In the genomic region with DNA sequence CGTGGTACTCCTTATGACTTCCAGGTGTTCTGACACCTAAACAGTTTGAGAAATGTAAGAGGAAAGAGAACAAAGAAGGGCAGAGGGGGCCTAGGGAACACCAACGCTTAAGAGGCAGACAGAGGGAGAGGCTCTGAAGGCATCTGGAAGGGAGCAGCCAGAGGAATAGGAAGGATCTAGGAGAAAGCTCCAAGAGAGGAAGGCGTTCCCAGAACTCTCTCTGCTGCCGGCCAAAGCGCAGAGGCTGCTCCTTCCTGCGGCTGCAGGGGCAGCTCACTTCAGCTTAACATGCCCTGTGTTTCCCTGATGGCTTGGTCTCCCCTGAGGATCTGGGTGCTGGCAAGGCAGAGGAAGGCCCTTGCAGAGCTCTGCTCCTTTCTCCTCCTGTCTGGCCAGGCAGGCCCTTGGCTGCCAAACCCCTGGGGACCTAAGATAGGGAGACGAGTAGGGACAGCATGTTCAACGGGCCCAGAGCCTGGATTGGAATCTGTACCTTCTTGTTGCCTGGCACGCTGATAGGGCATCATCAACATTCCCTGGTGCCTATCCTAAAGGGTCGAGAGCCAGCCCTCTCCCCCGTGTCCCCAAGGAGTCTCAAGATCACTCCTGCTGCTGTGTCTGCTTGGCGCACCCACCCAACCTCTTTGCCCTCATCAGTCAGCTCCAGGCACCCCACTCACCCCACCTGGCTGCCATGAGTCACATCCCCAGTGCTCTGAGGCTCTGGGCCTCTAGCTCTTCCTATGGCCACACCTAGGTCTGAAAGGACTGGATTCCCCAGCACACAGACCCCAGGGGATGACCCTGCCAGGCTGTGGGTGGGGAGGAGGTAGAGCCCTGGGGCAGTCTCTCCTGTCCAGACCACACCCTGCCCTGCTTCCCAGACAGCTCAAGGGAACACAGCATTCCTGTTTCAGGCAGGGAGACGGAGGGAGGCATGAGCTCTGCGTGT, we compare ENCODE assay signal across 10 cellular contexts. TPM values are rescaled to one million over a fixed set of nuclear protein-coding genes. Genes with fewer than 3 reads are reported as not detected.
DNase-seq lines count a peak whose midpoint lies in the region; ATAC-seq and TF ChIP-seq lines count a peak whose summit lies in the region.
"Had no signal": no experiment of that assay in that cellular context is flagged by ENCODE, and none has a peak within 500 bp of the region (broad histone marks: within the 10 kb centered on the region; RNA-seq: fewer than 3 reads in every experiment).

No MANE protein-coding gene starts in this region.

- H3K27ac Mint-ChIP-seq in stimulated activated naive CD8-positive, alpha-beta T cell treated with anti-CD3 and anti-CD28 coated beads, Interleukin-15, amount 100 ng/mL, for 72 hours: no peak overlapping the region

- peak overlapping the region; percentile 59 for H3K27ac ChIP-seq in osteoblast (ENCODE audit: low read depth, low read length)

- H3K36me3 ChIP-seq in osteoblast (ENCODE audit: insufficient read depth, low read length): peaks cover 27% of the 10 kb centered on the region

- peaks cover 2% of the 10 kb centered on the region for H3K4me1 Mint-ChIP-seq in stimulated activated naive CD8-positive, alpha-beta T cell treated with anti-CD3 and anti-CD28 coated beads, Interleukin-15, amount 100 ng/mL, for 72 hours

- no peak overlapping the region for H3K4me2 ChIP-seq in osteoblast (ENCODE audit: insufficient read depth, low read length)

- peaks cover 86% of the 10 kb centered on the region for H3K79me2 ChIP-seq in osteoblast (ENCODE audit: insufficient read depth, low read length)

- no peak for TF ChIP-seq CTCF in fibroblast of mammary gland (conservative IDR thresholded peaks at IDR 0.05; ENCODE audit: control insufficient read depth, insufficient read depth, low read depth, low read length)
- TF ChIP-seq CTCF in osteoblast (IDR thresholded peaks at IDR 0.05; ENCODE audit: extremely low read depth, low read depth, low read length): no peak

- H3K9me3 ChIP-seq in osteoblast (ENCODE audit: low read depth, low read length): no peaks in the 10 kb centered on the region

- peaks cover 66% of the 10 kb centered on the region for H3K4me1 ChIP-seq in osteoblast (ENCODE audit: insufficient read depth, low read length)

- no peak overlapping the region for H2AFZ ChIP-seq in osteoblast (ENCODE audit: low read length)

- H3K27me3 Mint-ChIP-seq in stimulated activated naive CD8-positive, alpha-beta T cell treated with anti-CD3 and anti-CD28 coated beads, Interleukin-15, amount 100 ng/mL, for 72 hours: peaks cover 30% of the 10 kb centered on the region

- H4K20me1 ChIP-seq in osteoblast (ENCODE audit: insufficient read depth, low read length): no peaks in the 10 kb centered on the region

- no peak overlapping the region for H3K4me3 Mint-ChIP-seq in stimulated activated naive CD8-positive, alpha-beta T cell treated with anti-CD3 and anti-CD28 coated beads, Interleukin-15, amount 100 ng/mL, for 72 hours

- H3K9me3 Mint-ChIP-seq in stimulated activated naive CD8-positive, alpha-beta T cell treated with anti-CD3 and anti-CD28 coated beads, Interleukin-15, amount 100 ng/mL, for 72 hours: no peaks in the 10 kb centered on the region

- H3K27me3 ChIP-seq in osteoblast (ENCODE audit: insufficient read depth, low read length): no peaks in the 10 kb centered on the region

- peak; percentile 31 for ATAC-seq in stimulated activated naive CD8-positive, alpha-beta T cell treated with anti-CD3 and anti-CD28 coated beads, Interleukin-15, amount 100 ng/mL, for 72 hours
- ATAC-seq in stimulated activated naive CD8-positive, alpha-beta T cell treated with anti-CD3 and anti-CD28 coated beads, Interleukin-15, Interleukin-2, amounts not matched to agents 100 U/mL and 50 U/mL, for 24 hours: no peak

- H3K4me3 ChIP-seq in fibroblast of mammary gland (ENCODE audit: control insufficient read depth, low read depth, low read length): no peak overlapping the region
- no peak overlapping the region for H3K4me3 ChIP-seq in osteoblast (ENCODE audit: insufficient read depth, low read length)
- H3K4me3 ChIP-seq: lung had no signal

- no peak for DNase-seq in stimulated activated naive CD8-positive, alpha-beta T cell treated with anti-CD3 and anti-CD28 coated beads, Interleukin-15, amount 100 ng/mL, for 72 hours
- no peak for DNase-seq in stimulated activated naive CD8-positive, alpha-beta T cell treated with anti-CD3 and anti-CD28 coated beads, Interleukin-15, Interleukin-2, amounts not matched to agents 100 U/mL and 50 U/mL, for 24 hours
- DNase-seq in fibroblast of mammary gland (ENCODE audit: low read depth) (peak; percentile 50), osteoblast (ENCODE audit: insufficient read length, low spot score, missing footprints) (peak; percentile 58), pons (ENCODE audit: low spot score) (no peak), nucleus accumbens (lab: John Stamatoyannopoulos, UW) (no peak), putamen (ENCODE audit: low spot score) (no peak), CD1c-positive myeloid dendritic cell (ENCODE audit: extremely low spot score) (no peak)
- DNase-seq: retina had no signal

RNA-seq across cellular contexts. Expression of a gene that starts 45.6 kb away (rescaled TPM):
- 493 and 546 TPM in 2 replicates for total RNA-seq in osteoblast

Comparison
In these comparisons a context has a peak if more than half of its experiments do, and no peak if none do; other contexts are left out.
1. DNase-seq: peak in fibroblast of mammary gland (single experiment) and osteoblast (single experiment); none in stimulated activated naive CD8-positive, alpha-beta T cell treated with anti-CD3 and anti-CD28 coated beads, Interleukin-15, amount 100 ng/mL, for 72 hours (0 of 2), stimulated activated naive CD8-positive, alpha-beta T cell treated with anti-CD3 and anti-CD28 coated beads, Interleukin-15, Interleukin-2, amounts not matched to agents 100 U/mL and 50 U/mL, for 24 hours (single experiment), pons (single experiment), nucleus accumbens (0 of 56), putamen (single experiment) and CD1c-positive myeloid dendritic cell (single experiment).